In the genomic region with DNA sequence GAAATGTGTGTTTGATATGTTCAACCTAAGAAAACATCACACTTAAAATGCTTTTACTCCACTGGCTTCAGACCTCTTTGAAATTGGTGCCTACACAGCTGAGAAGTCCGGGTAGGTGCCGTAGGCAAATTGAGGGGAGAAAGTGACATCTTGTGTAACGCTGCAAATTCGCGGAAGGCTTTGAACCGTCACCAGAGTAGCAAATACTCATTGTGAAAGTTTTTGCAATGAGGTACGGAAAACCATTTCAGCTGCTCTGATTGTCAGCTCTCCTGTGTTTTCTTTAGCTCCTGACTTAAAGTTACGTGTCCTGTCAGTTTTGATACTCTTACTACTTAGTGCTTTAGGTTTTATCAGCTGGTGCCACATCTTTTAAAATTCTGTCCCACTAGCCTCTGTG, we compare ENCODE assay signal across 9 cellular contexts.
DNase-seq lines count a peak whose midpoint lies in the region; ATAC-seq and TF ChIP-seq lines count a peak whose summit lies in the region.
"Had no signal": no experiment of that assay in that cellular context is flagged by ENCODE, and none has a peak within 500 bp of the region (broad histone marks: within the 10 kb centered on the region; RNA-seq: fewer than 3 reads in every experiment).

No MANE protein-coding gene starts in this region.

- peak overlapping the region; percentile 32; the same call in 1 of the 2 replicates for H3K27ac ChIP-seq in OCI-LY3 (ENCODE audit: low read length)
- H3K27ac ChIP-seq: cardiac muscle cell had no signal

- no peaks in the 10 kb centered on the region for H3K36me3 ChIP-seq in OCI-LY3 (replicated peaks; ENCODE audit: low read depth, low read length)
- H3K36me3 ChIP-seq: cardiac muscle cell had no signal

- peaks cover 30% of the 10 kb centered on the region for H3K4me1 Mint-ChIP-seq in osteocyte (ENCODE audit: unreplicated experiment)

- no peak overlapping the region for H2AFZ ChIP-seq in OCI-LY3 (ENCODE audit: low read depth, low read length)

- H3K4me3 Mint-ChIP-seq in osteocyte (ENCODE audit: unreplicated experiment) = no peak overlapping the region

- peaks cover 8% of the 10 kb centered on the region for H3K27me3 Mint-ChIP-seq in osteocyte (ENCODE audit: unreplicated experiment)

- peak overlapping the region; percentile 58 for H3K4me3 ChIP-seq in OCI-LY3 (ENCODE audit: low read length)
- H3K4me3 ChIP-seq: cardiac muscle cell had no signal

- H3K27me3 ChIP-seq in OCI-LY3 (ENCODE audit: low read depth, low read length) = peaks cover 58% of the 10 kb centered on the region

- peak overlapping the region; percentile 58 for H3K27ac Mint-ChIP-seq in osteocyte (ENCODE audit: unreplicated experiment)

- H3K9me3 Mint-ChIP-seq in osteocyte (ENCODE audit: unreplicated experiment) = no peaks in the 10 kb centered on the region

- H3K9ac ChIP-seq in OCI-LY3 (ENCODE audit: low read length) = no peak overlapping the region

- H4K20me1 ChIP-seq in OCI-LY3 (ENCODE audit: insufficient read depth, low read length) = no peaks in the 10 kb centered on the region

- H3K4me2 ChIP-seq in OCI-LY3 (ENCODE audit: low read length) = peak overlapping the region; percentile 75

- TF ChIP-seq CTCF in OCI-LY3 (IDR thresholded peaks at IDR 0.05; ENCODE audit: low read depth, low read length) = peak; percentile 29
- TF ChIP-seq CTCF in osteocyte (IDR thresholded peaks at IDR 0.05) = no peak

- no peaks in the 10 kb centered on the region for H3K79me2 ChIP-seq in OCI-LY3 (ENCODE audit: low read length)

- ATAC-seq in GM18511 (IDR thresholded peaks at IDR 0.05; ENCODE audit: unreplicated experiment) (peak; percentile 97), GM21619 (IDR thresholded peaks at IDR 0.05; ENCODE audit: unreplicated experiment) (peak; percentile 98)

- DNase-seq in osteocyte (ENCODE audit: extremely low spot score, unreplicated experiment) (no peak), middle frontal gyrus (ENCODE audit: extremely low spot score, low spot score) (no peak), NCI-H1436 treated with DMSO at 0.1 percent for 48 hours (lab: John Stamatoyannopoulos, UW) (no peak), DMS153 (lab: John Stamatoyannopoulos, UW) (no peak), NCI-H345 treated with DMSO at 0.1 percent for 48 hours (lab: John Stamatoyannopoulos, UW; ENCODE audit: unreplicated experiment) (no peak)

- H3K9me3 ChIP-seq in OCI-LY3 (ENCODE audit: insufficient read depth, low read length) = no peaks in the 10 kb centered on the region

- peaks cover 2% of the 10 kb centered on the region for H3K36me3 Mint-ChIP-seq in osteocyte (ENCODE audit: unreplicated experiment)

- peaks cover 32% of the 10 kb centered on the region for H3K4me1 ChIP-seq in OCI-LY3 (ENCODE audit: low read length)
